8 cellular contexts compared by ENCODE assay signal in genomic region chr11:22829231-22830081, GRCh38. TPM values are rescaled to one million over a fixed set of nuclear protein-coding genes. Genes with fewer than 3 reads are reported as not detected.
DNase-seq lines count a peak whose midpoint lies in the region; ATAC-seq and TF ChIP-seq lines count a peak whose summit lies in the region.

Gene SVIP (minus strand): TSS chr11:22829801. CDS start chr11:22829748, 53 bp downstream.

- CTCF ChIA-PET in activated CD4-positive, alpha-beta T cell treated with anti-CD3 and anti-CD28 coated beads for 36 hours (lab: Charles Lee): interaction anchor here (0.7 to 1.4 kb wide), 10 partner anchors 14 to 206 kb away, joined by 3 to 6 read pairs (median 3); partner anchors contain the start of gene FANCF

- intact Hi-C loops in activated CD4-positive, alpha-beta T cell treated with anti-CD3 and anti-CD28 coated beads for 36 hours (cut with DNase I, micrococcal nuclease): loop anchor here (1.0 to 2.0 kb wide), 3 partner anchors 127 to 205 kb away; partner anchors contain the start of gene FANCF (in 2 of the 2)

- H3K27ac Mint-ChIP-seq in activated CD4-positive, alpha-beta T cell treated with anti-CD3 and anti-CD28 coated beads for 36 hours: peak within 1 kb of the TSS; percentile 85

- H3K9me3 Mint-ChIP-seq in activated CD4-positive, alpha-beta T cell treated with anti-CD3 and anti-CD28 coated beads for 36 hours (ENCODE audit: low read depth): no peaks in the 10 kb centered on the region

- H3K36me3 Mint-ChIP-seq in activated CD4-positive, alpha-beta T cell treated with anti-CD3 and anti-CD28 coated beads for 36 hours (ENCODE audit: low read depth): peaks cover 21% of the 10 kb centered on the region

- H3K4me1 Mint-ChIP-seq in activated CD4-positive, alpha-beta T cell treated with anti-CD3 and anti-CD28 coated beads for 36 hours: peaks cover 12% of the 10 kb centered on the region

- DNase-seq in AG10803 (ENCODE audit: low read depth) (peak; percentile 78), NCI-H446 (lab: John Stamatoyannopoulos, UW) (peak; percentile 94 to 97), choroid plexus epithelial cell (ENCODE audit: low read depth) (peak; percentile 94), kidney glomerular epithelial cell (lab: John Stamatoyannopoulos, UW) (peak; percentile 94)
- peak; percentile 97 for DNase-seq in activated CD4-positive, alpha-beta T cell treated with anti-CD3 and anti-CD28 coated beads for 36 hours
- peak; percentile 88 to 91 for DNase-seq in stimulated activated CD4-positive, alpha-beta T cell treated with anti-CD3 and anti-CD28 coated beads, Interleukin-15, amount 100 ng/mL, for 48 hours (ENCODE audit: low read depth in 2 of 2)

- ATAC-seq in GM19023 (IDR thresholded peaks at IDR 0.05; ENCODE audit: unreplicated experiment) (peak; percentile 92), HG03196 (IDR thresholded peaks at IDR 0.05; ENCODE audit: unreplicated experiment) (peak; percentile 96)
- peak; percentile 92 for ATAC-seq in activated CD4-positive, alpha-beta T cell treated with anti-CD3 and anti-CD28 coated beads for 36 hours

- TF ChIP-seq CTCF in AG10803 (conservative IDR thresholded peaks at IDR 0.05; ENCODE audit: low read length): peak; percentile 64
- TF ChIP-seq CTCF in choroid plexus epithelial cell (conservative IDR thresholded peaks at IDR 0.05; ENCODE audit: low read depth, low read length): peak; percentile 73

- no peaks in the 10 kb centered on the region for H3K27me3 Mint-ChIP-seq in activated CD4-positive, alpha-beta T cell treated with anti-CD3 and anti-CD28 coated beads for 36 hours

- peak within 1 kb of the TSS; percentile 77 for H3K4me3 ChIP-seq in AG10803 (ENCODE audit: low read length)
- H3K4me3 ChIP-seq in choroid plexus epithelial cell (ENCODE audit: low read depth, low read length): peak within 1 kb of the TSS; percentile 88

- POLR2A ChIA-PET in activated CD4-positive, alpha-beta T cell treated with anti-CD3 and anti-CD28 coated beads for 36 hours (lab: Charles Lee): interaction anchor here (0.7 to 1.7 kb wide), 3 partner anchors 8 to 32 kb away, joined by 3 to 4 read pairs (median 3); no protein-coding TSS in a partner anchor

- peak within 1 kb of the TSS; percentile 89 for H3K4me3 Mint-ChIP-seq in activated CD4-positive, alpha-beta T cell treated with anti-CD3 and anti-CD28 coated beads for 36 hours

RNA-seq across cellular contexts. Expression of gene SVIP, which starts in this region (rescaled TPM):
- total RNA-seq in activated CD4-positive, alpha-beta T cell treated with anti-CD3 and anti-CD28 coated beads for 36 hours: 10 to 100 TPM; 47.4 to 69.9 TPM

Comparison
In these comparisons a context has a peak if more than half of its experiments do, and no peak if none do; other contexts are left out.
1. Peak in every context shown above with its lines: DNase-seq, ATAC-seq and H3K4me3 ChIP-seq.